In the genomic region with DNA sequence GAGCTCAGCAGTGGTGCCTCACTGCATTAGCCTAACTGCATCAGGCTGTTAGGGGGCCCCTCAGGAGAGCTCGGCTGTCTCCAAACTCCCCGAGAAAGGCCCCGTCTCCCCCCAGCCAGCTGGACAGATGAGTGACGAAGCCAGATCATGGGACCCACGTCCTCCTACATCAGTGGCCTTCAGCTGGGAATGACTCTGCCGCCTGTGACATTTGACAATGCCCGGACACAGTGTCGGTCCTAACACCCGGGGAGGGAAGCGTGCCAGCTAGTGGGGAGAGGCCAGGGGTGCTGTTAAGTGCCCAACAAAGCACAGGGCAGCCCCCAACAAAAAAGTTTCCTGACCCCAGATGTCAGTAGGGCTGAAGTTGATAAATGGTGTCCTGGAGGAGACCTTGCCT, we compare ENCODE assay signal across 29 cellular contexts.
"Had no signal": no experiment of that assay in that cellular context is flagged by ENCODE, and none has a peak within 500 bp of the region (broad histone marks: within the 10 kb centered on the region; RNA-seq: fewer than 3 reads in every experiment).

No MANE protein-coding gene starts in this region.

- H3K36me3 Mint-ChIP-seq: mesothelial cell of epicardium; naive B cell; natural killer cell; neural progenitor cell; stimulated activated effector memory CD8-positive, alpha-beta T cell treated with anti-CD3 and anti-CD28 coated beads, Interleukin-12 subunit alpha, Interleukin-12 subunit beta, amount 100 ng/mL, for 72 hours had no signal

- H3K27ac Mint-ChIP-seq: mesothelial cell of epicardium; naive B cell; natural killer cell; nephron progenitor cell; neural progenitor cell; progenitor cell of endocrine pancreas; stimulated activated effector memory CD8-positive, alpha-beta T cell treated with anti-CD3 and anti-CD28 coated beads, Interleukin-12 subunit alpha, Interleukin-12 subunit beta, amount 100 ng/mL, for 72 hours; stimulated activated naive CD8-positive, alpha-beta T cell treated with anti-CD3 and anti-CD28 coated beads, Interleukin-15, Interleukin-2, amounts not matched to agents 100 ng/mL and 50 ng/mL, for 24 hours had no signal

- H3K4me1 Mint-ChIP-seq: naive B cell; natural killer cell; stimulated activated effector memory CD8-positive, alpha-beta T cell treated with anti-CD3 and anti-CD28 coated beads, Interleukin-12 subunit alpha, Interleukin-12 subunit beta, amount 100 ng/mL, for 72 hours had no signal

- H3K4me3 Mint-ChIP-seq: mesothelial cell of epicardium; naive B cell; natural killer cell; nephron progenitor cell; neural progenitor cell; stimulated activated effector memory CD8-positive, alpha-beta T cell treated with anti-CD3 and anti-CD28 coated beads, Interleukin-12 subunit alpha, Interleukin-12 subunit beta, amount 100 ng/mL, for 72 hours; stimulated activated naive CD8-positive, alpha-beta T cell treated with anti-CD3 and anti-CD28 coated beads, Interleukin-15, Interleukin-2, amounts not matched to agents 100 ng/mL and 50 ng/mL, for 24 hours had no signal

- H3K4me2 ChIP-seq: hepatocyte, neural progenitor cell had no signal

- H3K9me3 Mint-ChIP-seq: mesothelial cell of epicardium, nephron progenitor cell had no signal

- H3K27me3 ChIP-seq: hepatocyte, upper lobe of right lung had no signal

- H2AFZ ChIP-seq: hepatocyte, neural progenitor cell, parathyroid adenoma had no signal

- H3K9ac ChIP-seq: neural progenitor cell, parathyroid adenoma had no signal

- DNase-seq: heart right ventricle; kidney glomerular epithelial cell; left colon; left lung; lower lobe of right lung; mammary epithelial cell; mesenchymal stem cell; naive B cell; natural killer cell; nephron progenitor cell; right cardiac atrium; stimulated activated CD4-positive, alpha-beta T cell treated with anti-CD3 and anti-CD28 coated beads, Interleukin-4, amount 100 ng/mL, for 24 hours; stimulated activated naive CD4-positive, alpha-beta T cell; tibial artery; trophoblast cell; upper lobe of right lung had no signal

- H3K36me3 ChIP-seq: heart right ventricle, left lung, lower lobe of right lung, neural progenitor cell, suprapubic skin, thoracic aorta, tibial artery, upper lobe of right lung had no signal

- H3K4me3 ChIP-seq: heart right ventricle, hepatocyte, left lung, lower lobe of right lung, neural progenitor cell, skin epidermis, suprapubic skin, thoracic aorta, tibial artery, upper lobe of right lung had no signal

- H3K79me2 ChIP-seq: hepatocyte, parathyroid adenoma had no signal

- FAIRE-seq: keratinocyte, urothelium cell line had no signal

- H3K9me3 ChIP-seq: lower lobe of right lung, suprapubic skin, thoracic aorta, tibial artery, upper lobe of right lung had no signal

- H3K27ac ChIP-seq: heart right ventricle, hepatocyte, left lung, lower lobe of right lung, neural progenitor cell, parathyroid adenoma, skin epidermis, suprapubic skin, thoracic aorta, tibial artery, upper lobe of right lung had no signal

- ATAC-seq: heart right ventricle; left colon; left lung; lower lobe of right lung; natural killer cell; right cardiac atrium; sciatic nerve; stimulated activated effector memory CD8-positive, alpha-beta T cell treated with anti-CD3 and anti-CD28 coated beads, Interleukin-12 subunit alpha, Interleukin-12 subunit beta, amount 100 ng/mL, for 72 hours; upper lobe of right lung had no signal

- H3K4me1 ChIP-seq: heart right ventricle, left lung, lower lobe of right lung, parathyroid adenoma, suprapubic skin, tibial artery, upper lobe of right lung had no signal
